In genomic region chr16:90031931-90032663, GRCh38 we compare ENCODE assay signal across 14 cellular contexts. TPM values are rescaled to one million over a fixed set of nuclear protein-coding genes. Genes with fewer than 3 reads are reported as not detected.
DNase-seq lines count a peak whose midpoint lies in the region; ATAC-seq, FAIRE-seq and TF ChIP-seq lines count a peak whose summit lies in the region.
"Had no signal": no experiment of that assay in that cellular context is flagged by ENCODE, and none has a peak within 500 bp of the region (broad histone marks: within the 10 kb centered on the region; RNA-seq: fewer than 3 reads in every experiment).

No MANE protein-coding gene starts in this region.

- H4K20me1 ChIP-seq in K562 (replicated peaks; ENCODE audit: control insufficient read depth, insufficient read depth, low read length): peaks cover 12% of the 10 kb centered on the region
- peaks cover 3% of the 10 kb centered on the region for H4K20me1 ChIP-seq in keratinocyte (ENCODE audit: control insufficient read depth, extremely low read depth, insufficient read depth, low read length)

- peaks cover 0 to 3% of the 10 kb centered on the region in 2 experiments; a peak in 1 of 5 replicates for H3K4me1 ChIP-seq in K562 (replicated peaks in 1 of 2; ENCODE audit: control insufficient read depth in 2 of 2, insufficient read depth in 2 of 2, low read length in 2 of 2)
- no peaks in the 10 kb centered on the region for H3K4me1 ChIP-seq in keratinocyte (ENCODE audit: control insufficient read depth, extremely low read depth, insufficient read depth, low read length)
- H3K4me1 ChIP-seq in right atrium auricular region: no peaks in the 10 kb centered on the region
- no peaks in the 10 kb centered on the region for H3K4me1 ChIP-seq in esophagus muscularis mucosa

- 84% methylated on average over 8 of the region's 9 CpGs for WGBS in K562 (ENCODE audit: insufficient coverage, low coverage, missing lambda C conversion rate)
- WGBS in esophagus muscularis mucosa: 76% methylated on average over 9 of the region's 9 CpGs

- TF ChIP-seq EP300 in K562 (IDR thresholded peaks at IDR 0.05; ENCODE audit: low read length): no peak
- TF ChIP-seq EP300 in esophagus muscularis mucosa (IDR thresholded peaks at IDR 0.05): no peak

- BruUV-seq in K562 (replicated peaks; lab: Mats Ljungman, UMichigan): no TSS peak

- in situ Hi-C loops in GM13976 (cut with MboI; ENCODE audit: low sequenced_read_pairs, unreplicated experiment): no loop called here
- in situ Hi-C loops in K562 (cut with MboI): no loop called here

- no peaks in the 10 kb centered on the region for H3K79me2 ChIP-seq in K562 (ENCODE audit: control insufficient read depth, insufficient read depth, low read length)
- H3K79me2 ChIP-seq in keratinocyte (ENCODE audit: control insufficient read depth, insufficient read depth, low read length): no peaks in the 10 kb centered on the region

- intact Hi-C loops in K562 (cut with micrococcal nuclease) (no loop called here), esophagus muscularis mucosa (cut with DNase I) (no loop called here)

- H3K9me1 ChIP-seq in K562 (ENCODE audit: control insufficient read depth, insufficient read depth, low read length) (peaks cover 5% of the 10 kb centered on the region), keratinocyte (ENCODE audit: control insufficient read depth, extremely low read depth, insufficient read depth, low read length) (no peaks in the 10 kb centered on the region)

- H3K27ac ChIP-seq in K562 (ENCODE audit: extremely low read depth, low read depth, low read length): no peak overlapping the region; the same call in 2 of the 3 replicates
- no peak overlapping the region for H3K27ac ChIP-seq in keratinocyte (ENCODE audit: control insufficient read depth, insufficient read depth, low read length)
- H3K27ac ChIP-seq in RWPE1: no peak overlapping the region
- no peak overlapping the region for H3K27ac ChIP-seq in right atrium auricular region
- no peak overlapping the region for H3K27ac ChIP-seq in esophagus muscularis mucosa (replicated peaks in 1 of 4)
- H3K27ac ChIP-seq: neutrophil had no signal

- H3K36me3 ChIP-seq in K562 (ENCODE audit: control insufficient read depth, insufficient read depth, low read length) (peaks cover 63% of the 10 kb centered on the region; the same call in 2 of the 3 replicates), keratinocyte (ENCODE audit: control insufficient read depth in 2 of 2, extremely low read depth in 1 of 2, insufficient read depth in 2 of 2, low read length in 2 of 2) (peaks cover 20 to 38% of the 10 kb centered on the region in 2 experiments), right atrium auricular region (peaks cover 10% of the 10 kb centered on the region), esophagus muscularis mucosa (peaks cover 12 to 70% (median 44%) of the 10 kb centered on the region in 4 donors)

- no peak overlapping the region for H3K4me3 ChIP-seq in K562
- no peak overlapping the region for H3K4me3 ChIP-seq in keratinocyte (ENCODE audit: control insufficient read depth in 2 of 3, extremely low read depth in 1 of 3, insufficient read depth in 2 of 3, low read depth in 1 of 3, low read length in 3 of 3)
- no peak overlapping the region for H3K4me3 ChIP-seq in right atrium auricular region
- H3K4me3 ChIP-seq in esophagus muscularis mucosa: no peak overlapping the region

- ATAC-seq in K562: no peak

- H3K4me2 ChIP-seq in K562 (ENCODE audit: insufficient read depth, low read length): no peak overlapping the region
- no peak overlapping the region for H3K4me2 ChIP-seq in keratinocyte (ENCODE audit: control insufficient read depth, extremely low read depth, insufficient read depth, low read depth, low read length)

- no peak for TF ChIP-seq RAD21 in K562 (CRISPR knock-in tag; conservative IDR thresholded peaks at IDR 0.05 in 1 of 2, IDR thresholded peaks at IDR 0.05 in 1 of 2)

- H3K27me3 ChIP-seq in K562 (ENCODE audit: control insufficient read depth in 2 of 2, insufficient read depth in 2 of 2, low read length in 2 of 2): no peaks in the 10 kb centered on the region; a peak in 1 of 5 replicates
- H3K27me3 ChIP-seq in keratinocyte (ENCODE audit: control insufficient read depth, extremely low read depth, insufficient read depth, low read length): no peaks in the 10 kb centered on the region
- H3K27me3 ChIP-seq in right atrium auricular region: no peaks in the 10 kb centered on the region
- H3K27me3 ChIP-seq in esophagus muscularis mucosa: no peaks in the 10 kb centered on the region
- H3K27me3 ChIP-seq: neutrophil had no signal

- POLR2A ChIA-PET in K562 (lab: Yijun Ruan, JAX): interaction anchor here (1.3 kb wide), 1 partner anchor 60 kb away, joined by 3 read pairs; no protein-coding TSS in a partner anchor
- POLR2A ChIA-PET in RWPE1 (lab: Yijun Ruan, JAX; ENCODE audit: low non-redundant PET): no interaction called here

- CTCF ChIA-PET in K562 (lab: Yijun Ruan, JAX; ENCODE audit: low intra/inter-chr PET ratio): interaction anchor here (0.6 kb wide), 1 partner anchor 458 kb away, joined by 3 read pairs; no protein-coding TSS in a partner anchor
- CTCF ChIA-PET in RWPE1 (lab: Yijun Ruan, JAX): no interaction called here

- H3K9ac ChIP-seq in K562 (ENCODE audit: insufficient read depth in 1 of 2, low read depth in 2 of 2, low read length in 2 of 2) (no peak overlapping the region), keratinocyte (ENCODE audit: control insufficient read depth, extremely low read depth, insufficient read depth, low read length) (no peak overlapping the region)

- TF ChIP-seq POLR2A in K562 (conservative IDR thresholded peaks at IDR 0.05) (no peak), esophagus muscularis mucosa (IDR thresholded peaks at IDR 0.05; ENCODE audit: low read depth) (no peak)

- dilution Hi-C loops in keratinocyte (cut with MboI; ENCODE audit: extremely low pct_ligation_motif_present, low sequenced_read_pairs): no loop called here

- peak; percentile 0 for TF ChIP-seq CTCF in GM13976 (IDR thresholded peaks at IDR 0.05; ENCODE audit: borderline replicate concordance, control extremely low read depth, extremely low read depth, insufficient read depth, missing control alignments)
- TF ChIP-seq CTCF in K562 (IDR thresholded peaks at IDR 0.05 in 2 of 3, conservative IDR thresholded peaks at IDR 0.05 in 1 of 3; ENCODE audit: insufficient read depth in 2 of 3, low read depth in 1 of 3, low read length in 3 of 3): no peak
- no peak for TF ChIP-seq CTCF in keratinocyte (optimal IDR thresholded peaks at IDR 0.05 in 1 of 3, IDR thresholded peaks at IDR 0.05 in 1 of 3, conservative IDR thresholded peaks at IDR 0.05 in 1 of 3; ENCODE audit: extremely low read depth in 1 of 3, insufficient read depth in 2 of 3, low read length in 3 of 3)
- no peak for TF ChIP-seq CTCF in RWPE1 (conservative IDR thresholded peaks at IDR 0.05; ENCODE audit: low read depth)
- no peak for TF ChIP-seq CTCF in right atrium auricular region (IDR thresholded peaks at IDR 0.05)
- no peak for TF ChIP-seq CTCF in esophagus muscularis mucosa (IDR thresholded peaks at IDR 0.05)

- H3K9me3 ChIP-seq in K562 (replicated peaks; ENCODE audit: control insufficient read depth, insufficient read depth, low read depth, low read length) (no peaks in the 10 kb centered on the region), keratinocyte (ENCODE audit: control insufficient read depth, low read depth, low read length) (no peaks in the 10 kb centered on the region), right atrium auricular region (no peaks in the 10 kb centered on the region), esophagus muscularis mucosa (no peaks in the 10 kb centered on the region)
- H3K9me3 ChIP-seq: neutrophil had no signal

- H2AFZ ChIP-seq in K562 (ENCODE audit: low read depth, low read length) (no peak overlapping the region), keratinocyte (ENCODE audit: control insufficient read depth, low read length) (no peak overlapping the region)

- DNase-seq in AG08395 (ENCODE audit: low spot score) (peak; percentile 61), GM13976 (ENCODE audit: low spot score) (no peak), K562 (ENCODE audit: extremely low read depth in 1 of 4, low spot score in 3 of 4) (peak in 1 of 4 experiments; percentile 35), keratinocyte (ENCODE audit: low read depth, low spot score) (peak; percentile 17), RWPE1 (ENCODE audit: low spot score) (no peak), right atrium auricular region (ENCODE audit: low spot score) (no peak), esophagus muscularis mucosa (ENCODE audit: extremely low spot score) (no peak)
- no peak for DNase-seq in stimulated activated CD4-positive, alpha-beta T cell treated with anti-CD3 and anti-CD28 coated beads, Interleukin-4, amount 100 ng/mL, for 24 hours
- DNase-seq: activated CD4-positive, alpha-beta T cell treated with anti-CD3 and anti-CD28 coated beads for 1 hour; NCI-H1930; OCI-M1; stimulated activated CD4-positive, alpha-beta T cell treated with anti-CD3 and anti-CD28 coated beads, Interleukin-4, amount 100 ng/mL, for 1 hour had no signal

- peak; percentile 11 for FAIRE-seq in K562 (lab: Jason Lieb, UNC)
- FAIRE-seq in keratinocyte (lab: Jason Lieb, UNC): no peak

RNA-seq across cellular contexts. Expression of gene DBNDD1, which starts 12.8 kb away (rescaled TPM):
- 2.7 and 9.4 TPM in 2 replicates for total RNA-seq in K562 (2011; cell fraction: chromatin; rRNA removed; ENCODE audit: low replicate concordance)
- 4.5 and 5.7 TPM in 2 replicates for total RNA-seq in K562 (2011; cell fraction: nucleolus; rRNA removed)
- 4.5 and 5.2 TPM in 2 replicates for total RNA-seq in K562 (2011; cell fraction: nucleoplasm; rRNA removed)
- total RNA-seq in K562 (2014; rRNA removed) (5.8 and 8.3 TPM in 2 replicates), K562 (2014; rRNA removed; fragmentation: Illumina TruSeq; extraction: Trizol) (2.8 and 3.2 TPM in 2 replicates), K562 (2015; rRNA removed; fragmentation: Illumina TruSeq; extraction: Trizol) (4.2 and 4.3 TPM in 2 replicates), K562 (2021) (12.9 and 13.0 TPM in 2 replicates), right atrium auricular region (1 to 10 TPM; 2.9 to 6.2 TPM), esophagus muscularis mucosa (10 to 100 TPM in 1 of 4 donors, 1 to 10 TPM in 3; 2.1 to 14.3 (median 5.1) TPM)
- polyA plus RNA-seq in K562 (2011; rRNA removed) (6.9 and 8.5 TPM in 2 replicates), K562 (2014; fragmentation: Illumina TruSeq; extraction: Trizol) (10.9 and 12.9 TPM in 2 replicates), K562 (2014; fragmentation: Nextera tagmentation; extraction: Ambion mirVana) (under 1 TPM; 0.55 to 0.90 TPM), K562 (2014; rRNA removed) (9.5 and 10.8 TPM in 2 replicates), keratinocyte (1.7 to 4.2 TPM (median 4.1 TPM) in 3 replicates)
- 14.1 and 24.5 TPM in 2 replicates for polyA plus RNA-seq in K562 (2011; cell fraction: cytosol; rRNA removed)
- 6.8 and 9.1 TPM in 2 replicates for polyA plus RNA-seq in K562 (2011; cell fraction: nucleus; rRNA removed)
- 8.0 and 13.9 TPM in 2 replicates for polyA plus RNA-seq in K562 (2012)
- polyA minus RNA-seq in K562 (2011; rRNA and poly(A)+ RNA removed): 2.0 and 3.9 TPM in 2 replicates
- polyA minus RNA-seq in K562 (2011; cell fraction: cytosol; rRNA and poly(A)+ RNA removed): 7.9 and 11.8 TPM in 2 replicates
- 1.6 and 3.0 TPM in 2 replicates for polyA minus RNA-seq in K562 (2011; cell fraction: nucleus; rRNA and poly(A)+ RNA removed)
- 1.8 TPM for polyA plus RNA-seq in keratinocyte (2011; ENCODE audit: low read depth)
- polyA plus RNA-seq in keratinocyte (2011; cell fraction: cytosol; rRNA removed): 6.7 and 9.7 TPM in 2 replicates
- 3.6 and 4.1 TPM in 2 replicates for polyA plus RNA-seq in keratinocyte (2011; cell fraction: nucleus; rRNA removed)
- polyA plus RNA-seq in keratinocyte (2012; ENCODE audit: low replicate concordance): 4.0 and 8.3 TPM in 2 replicates
- polyA minus RNA-seq in keratinocyte: 3.3 to 4.2 TPM (median 3.7 TPM) in 3 replicates
- polyA minus RNA-seq in keratinocyte (2011; cell fraction: cytosol; rRNA and poly(A)+ RNA removed): 10.0 TPM
- polyA minus RNA-seq in keratinocyte (2011; cell fraction: nucleus; rRNA and poly(A)+ RNA removed): 2.4 and 2.8 TPM in 2 replicates

RNA-seq across cellular contexts. Expression of gene PRDM7, which starts 45.0 kb away (rescaled TPM):
- not detected in 2 replicates for total RNA-seq in K562 (2011; cell fraction: chromatin; rRNA removed; ENCODE audit: low replicate concordance)
- not detected in 2 replicates for total RNA-seq in K562 (2011; cell fraction: nucleolus; rRNA removed)
- total RNA-seq in K562 (2011; cell fraction: nucleoplasm; rRNA removed): not detected in 2 replicates
- total RNA-seq in K562 (2014; rRNA removed) (not detected in 2 replicates), K562 (2014; rRNA removed; fragmentation: Illumina TruSeq; extraction: Trizol) (not detected in 2 replicates), K562 (2015; rRNA removed; fragmentation: Illumina TruSeq; extraction: Trizol) (not detected in 2 replicates), K562 (2021) (not detected in 2 replicates), right atrium auricular region (not detected), esophagus muscularis mucosa (not detected)
- polyA plus RNA-seq in K562 (2011; rRNA removed) (not detected in 2 replicates), K562 (2014; fragmentation: Illumina TruSeq; extraction: Trizol) (not detected in 2 replicates), K562 (2014; fragmentation: Nextera tagmentation; extraction: Ambion mirVana) (not detected), K562 (2014; rRNA removed) (not detected in 2 replicates), keratinocyte (not detected in 3 replicates)
- polyA plus RNA-seq in K562 (2011; cell fraction: cytosol; rRNA removed): not detected in 2 replicates
- 0.08 TPM in 1 of 2 replicates, not detected in the other for polyA plus RNA-seq in K562 (2011; cell fraction: nucleus; rRNA removed)
- polyA plus RNA-seq in K562 (2012): 0.06 and 0.07 TPM in 2 replicates
- not detected in 2 replicates for polyA minus RNA-seq in K562 (2011; rRNA and poly(A)+ RNA removed)
- polyA minus RNA-seq in K562 (2011; cell fraction: cytosol; rRNA and poly(A)+ RNA removed): not detected in 2 replicates
- not detected in 2 replicates for polyA minus RNA-seq in K562 (2011; cell fraction: nucleus; rRNA and poly(A)+ RNA removed)
- polyA plus RNA-seq in keratinocyte (2011; ENCODE audit: low read depth): not detected
- polyA plus RNA-seq in keratinocyte (2011; cell fraction: cytosol; rRNA removed): not detected in 2 replicates
- polyA plus RNA-seq in keratinocyte (2011; cell fraction: nucleus; rRNA removed): not detected in 2 replicates
- not detected in 2 replicates for polyA plus RNA-seq in keratinocyte (2012; ENCODE audit: low replicate concordance)
- not detected in 3 replicates for polyA minus RNA-seq in keratinocyte
- polyA minus RNA-seq in keratinocyte (2011; cell fraction: cytosol; rRNA and poly(A)+ RNA removed): not detected
- polyA minus RNA-seq in keratinocyte (2011; cell fraction: nucleus; rRNA and poly(A)+ RNA removed): not detected in 2 replicates
- total RNA-seq: ureter had no signal

Comparison
In these comparisons a context has a peak if more than half of its experiments do, and no peak if none do; other contexts are left out.
1. DNase-seq: peak in AG08395 (single experiment) and keratinocyte (single experiment); none in GM13976 (single experiment), RWPE1 (single experiment), right atrium auricular region (single experiment), esophagus muscularis mucosa (single experiment) and stimulated activated CD4-positive, alpha-beta T cell treated with anti-CD3 and anti-CD28 coated beads, Interleukin-4, amount 100 ng/mL, for 24 hours (single experiment).